8 cellular contexts compared by ENCODE assay signal in the genomic region with DNA sequence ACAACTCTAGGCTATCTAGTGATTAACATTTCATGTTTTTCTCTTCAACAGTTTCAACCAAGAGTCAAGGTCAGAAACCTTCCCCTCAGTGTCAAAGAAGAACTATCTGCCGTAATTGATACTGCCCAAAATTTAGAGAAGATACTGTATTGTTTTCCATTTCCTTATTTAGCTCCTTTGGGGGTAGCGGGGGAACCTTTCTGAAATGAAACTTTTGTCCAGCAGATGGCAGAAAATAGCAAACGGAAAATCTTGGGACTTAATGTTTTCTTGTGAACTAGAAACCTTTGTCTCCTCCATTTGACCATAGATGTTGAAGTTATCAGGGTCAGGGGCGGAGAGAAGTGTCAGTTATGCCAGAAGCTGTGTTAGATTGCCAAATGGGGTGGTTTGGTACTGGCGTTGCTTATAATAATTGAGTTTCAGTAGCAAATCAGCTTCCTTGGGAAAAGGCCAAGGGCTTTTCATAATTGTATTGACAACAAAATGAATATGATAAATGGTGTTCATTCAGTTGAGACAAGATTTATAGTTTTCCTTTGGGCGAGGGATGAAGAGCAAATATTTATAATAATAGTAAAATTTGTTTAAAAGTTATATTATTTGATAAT.
DNase-seq lines count a peak whose midpoint lies in the region; ATAC-seq and TF ChIP-seq lines count a peak whose summit lies in the region.

No MANE protein-coding gene starts in this region.

- H3K4me3 Mint-ChIP-seq in activated naive CD8-positive, alpha-beta T cell treated with anti-CD3 and anti-CD28 coated beads, Interleukin-2, amount 50 U/mL, for 24 hours, result no peak overlapping the region
- H3K4me3 Mint-ChIP-seq in T-helper 2 cell treated with Interferon-gamma antibody and Interleukin-4, amounts not matched to agents 5 μg/mL and 100 μg/mL, for 36 hours, result no peak overlapping the region

- H3K4me1 ChIP-seq in uterus, result no peaks in the 10 kb centered on the region

- H3K4me3 ChIP-seq in uterus, result no peak overlapping the region

- peak; percentile 51 for TF ChIP-seq CTCF in AG09319 (IDR thresholded peaks at IDR 0.05; ENCODE audit: low read depth, low read length)
- TF ChIP-seq CTCF in GM10266 (IDR thresholded peaks at IDR 0.05; ENCODE audit: control insufficient read depth, insufficient read depth, low read depth, missing control alignments), result peak; percentile 44
- TF ChIP-seq CTCF in uterus (IDR thresholded peaks at IDR 0.05), result peak in 3 of 4 experiments; percentile 7 to 27 (median 20)

- H3K4me1 Mint-ChIP-seq in activated naive CD8-positive, alpha-beta T cell treated with anti-CD3 and anti-CD28 coated beads, Interleukin-2, amount 50 U/mL, for 24 hours, result no peaks in the 10 kb centered on the region
- no peaks in the 10 kb centered on the region for H3K4me1 Mint-ChIP-seq in T-helper 2 cell treated with Interferon-gamma antibody and Interleukin-4, amounts not matched to agents 5 μg/mL and 100 μg/mL, for 36 hours (ENCODE audit: low read depth)

- intact Hi-C loops in uterus (cut with DNase I; ENCODE audit: low total_unique reads), result no loop called here

- no peak for ATAC-seq in activated naive CD8-positive, alpha-beta T cell treated with anti-CD3 and anti-CD28 coated beads, Interleukin-2, amount 50 U/mL, for 24 hours
- no peak for ATAC-seq in GM18867 (IDR thresholded peaks at IDR 0.05; ENCODE audit: unreplicated experiment)

- no peaks in the 10 kb centered on the region for H3K36me3 Mint-ChIP-seq in activated naive CD8-positive, alpha-beta T cell treated with anti-CD3 and anti-CD28 coated beads, Interleukin-2, amount 50 U/mL, for 24 hours (ENCODE audit: low read depth)
- H3K36me3 Mint-ChIP-seq in T-helper 2 cell treated with Interferon-gamma antibody and Interleukin-4, amounts not matched to agents 5 μg/mL and 100 μg/mL, for 36 hours (ENCODE audit: low read depth), result no peaks in the 10 kb centered on the region

- H3K27me3 ChIP-seq in uterus, result no peaks in the 10 kb centered on the region

- H3K27me3 Mint-ChIP-seq in activated naive CD8-positive, alpha-beta T cell treated with anti-CD3 and anti-CD28 coated beads, Interleukin-2, amount 50 U/mL, for 24 hours, result no peaks in the 10 kb centered on the region
- H3K27me3 Mint-ChIP-seq in T-helper 2 cell treated with Interferon-gamma antibody and Interleukin-4, amounts not matched to agents 5 μg/mL and 100 μg/mL, for 36 hours (ENCODE audit: low read depth), result peaks cover 5% of the 10 kb centered on the region

- no peaks in the 10 kb centered on the region for H3K9me3 Mint-ChIP-seq in activated naive CD8-positive, alpha-beta T cell treated with anti-CD3 and anti-CD28 coated beads, Interleukin-2, amount 50 U/mL, for 24 hours
- no peaks in the 10 kb centered on the region for H3K9me3 Mint-ChIP-seq in T-helper 2 cell treated with Interferon-gamma antibody and Interleukin-4, amounts not matched to agents 5 μg/mL and 100 μg/mL, for 36 hours

- DNase-seq in AG09319 (ENCODE audit: extremely low read depth, low read depth) (peak; percentile 5), GM10266 (ENCODE audit: extremely low spot score) (peak; percentile 22), NCI-H2227 (lab: John Stamatoyannopoulos, UW; ENCODE audit: unreplicated experiment) (peak; percentile 56), inferior parietal cortex (ENCODE audit: extremely low spot score) (peak; percentile 42), uterus (no peak)
- peak; percentile 8 for DNase-seq in activated naive CD8-positive, alpha-beta T cell treated with anti-CD3 and anti-CD28 coated beads, Interleukin-2, amount 50 U/mL, for 24 hours
- DNase-seq in T-helper 2 cell treated with Interferon-gamma antibody and Interleukin-4, amounts not matched to agents 5 μg/mL and 100 μg/mL, for 36 hours (ENCODE audit: low spot score), result no peak

- no peak for TF ChIP-seq POLR2A in uterus (IDR thresholded peaks at IDR 0.05)

- H3K27ac Mint-ChIP-seq in activated naive CD8-positive, alpha-beta T cell treated with anti-CD3 and anti-CD28 coated beads, Interleukin-2, amount 50 U/mL, for 24 hours, result no peak overlapping the region
- H3K27ac Mint-ChIP-seq in T-helper 2 cell treated with Interferon-gamma antibody and Interleukin-4, amounts not matched to agents 5 μg/mL and 100 μg/mL, for 36 hours, result no peak overlapping the region

- no peak overlapping the region for H3K27ac ChIP-seq in uterus

- H3K36me3 ChIP-seq in uterus, result no peaks in the 10 kb centered on the region

- no peaks in the 10 kb centered on the region for H3K9me3 ChIP-seq in uterus

Comparison
In these comparisons a context has a peak if more than half of its experiments do, and no peak if none do; other contexts are left out.
1. DNase-seq: peak in AG09319 (single experiment), GM10266 (single experiment), NCI-H2227 (single experiment), activated naive CD8-positive, alpha-beta T cell treated with anti-CD3 and anti-CD28 coated beads, Interleukin-2, amount 50 U/mL, for 24 hours (single experiment) and inferior parietal cortex (single experiment); none in uterus (0 of 2) and T-helper 2 cell treated with Interferon-gamma antibody and Interleukin-4, amounts not matched to agents 5 μg/mL and 100 μg/mL, for 36 hours (single experiment).
2. Peak in every context shown above with its lines, with median percentiles within 50 percentile points of each other: CTCF ChIP-seq.